Comparison of ENCODE assay signal across 18 cellular contexts in genomic region chr1:37036667-37037053, GRCh38. TPM values are rescaled to one million over a fixed set of nuclear protein-coding genes. Genes with fewer than 3 reads are reported as not detected.
A peak's percentile ranks its signal among the peaks of the same experiment; 100 is the strongest.
DNase-seq lines count a peak whose midpoint lies in the region; ATAC-seq and TF ChIP-seq lines count a peak whose summit lies in the region.
"Had no signal": no experiment of that assay in that cellular context is flagged by ENCODE, and none has a peak within 500 bp of the region (broad histone marks: within the 10 kb centered on the region; RNA-seq: fewer than 3 reads in every experiment).

No MANE protein-coding gene starts in this region.

- H3K4me1 ChIP-seq in HUES48 (ENCODE audit: control insufficient read depth, insufficient read depth, low read length) = peaks cover 68% of the 10 kb centered on the region
- H3K4me1 ChIP-seq: upper lobe of right lung had no signal

- 0 out of 2 replicates have a peak overlapping the region, but pooled peaks have one; percentile 7 for H3K4me3 ChIP-seq in HUES48 (ENCODE audit: low read depth, low read length)
- H3K4me3 ChIP-seq: upper lobe of right lung had no signal

- peaks cover 60% of the 10 kb centered on the region for H3K27me3 Mint-ChIP-seq in activated B cell treated with CpG ODN at 0.5 μM for 24 hours

- intact Hi-C loops in activated B cell treated with CpG ODN at 0.5 μM for 24 hours (cut with micrococcal nuclease) (loop anchor here (2.0 to 10.0 kb wide), 2 partner anchors 286 to 398 kb away; no protein-coding TSS in a partner anchor), left ventricle myocardium superior (cut with micrococcal nuclease) (no loop called here), posterior vena cava (cut with DNase I) (no loop called here)

- H3K4me1 Mint-ChIP-seq in activated B cell treated with CpG ODN at 0.5 μM for 24 hours = peaks cover 23% of the 10 kb centered on the region

- H3K9me3 Mint-ChIP-seq in activated B cell treated with CpG ODN at 0.5 μM for 24 hours = no peaks in the 10 kb centered on the region
- H3K9me3 Mint-ChIP-seq: activated CD4-positive, alpha-beta memory T cell treated with anti-CD3 and anti-CD28 coated beads for 36 hours; activated naive CD8-positive, alpha-beta T cell treated with anti-CD3 and anti-CD28 coated beads, Interleukin-2, amount 50 U/mL, for 24 hours; effector memory CD8-positive, alpha-beta T cell had no signal

- H3K9me3 ChIP-seq in HUES48 (ENCODE audit: control insufficient read depth, insufficient read depth, low read length) = no peaks in the 10 kb centered on the region
- H3K9me3 ChIP-seq: upper lobe of right lung had no signal

- ATAC-seq in activated B cell treated with CpG ODN at 0.5 μM for 24 hours (ENCODE audit: low read depth) (no peak), left ventricle myocardium superior (no peak)
- ATAC-seq: effector memory CD8-positive, alpha-beta T cell; upper lobe of right lung had no signal

- CTCF ChIA-PET in activated B cell treated with CpG ODN at 0.5 μM for 24 hours (lab: Charles Lee) = interaction anchor here (1.1 kb wide), 1 partner anchor 289 kb away, joined by 10 read pairs; no protein-coding TSS in a partner anchor

- POLR2A ChIA-PET in activated B cell treated with CpG ODN at 0.5 μM for 24 hours (lab: Charles Lee) = no interaction called here

- no peak for TF ChIP-seq CTCF in activated B cell treated with CpG ODN at 0.5 μM for 24 hours (IDR thresholded peaks at IDR 0.05)

- H3K4me3 Mint-ChIP-seq in activated B cell treated with CpG ODN at 0.5 μM for 24 hours = peak overlapping the region; percentile 70
- H3K4me3 Mint-ChIP-seq: activated CD4-positive, alpha-beta memory T cell treated with anti-CD3 and anti-CD28 coated beads for 36 hours; activated naive CD8-positive, alpha-beta T cell treated with anti-CD3 and anti-CD28 coated beads, Interleukin-2, amount 50 U/mL, for 24 hours; effector memory CD8-positive, alpha-beta T cell had no signal

- H3K27me3 ChIP-seq in HUES48 (ENCODE audit: control insufficient read depth, insufficient read depth, low read length) = peaks cover 81% of the 10 kb centered on the region

- no peak overlapping the region for H3K9ac ChIP-seq in HUES48 (ENCODE audit: low read depth, low read length)

- H3K36me3 ChIP-seq in HUES48 (ENCODE audit: control insufficient read depth, insufficient read depth, low read length) = no peaks in the 10 kb centered on the region
- H3K36me3 ChIP-seq: brain microvascular endothelial cell, upper lobe of right lung had no signal

- H3K36me3 Mint-ChIP-seq in activated B cell treated with CpG ODN at 0.5 μM for 24 hours (ENCODE audit: low read depth) = no peaks in the 10 kb centered on the region
- H3K36me3 Mint-ChIP-seq: activated CD4-positive, alpha-beta memory T cell treated with anti-CD3 and anti-CD28 coated beads for 36 hours had no signal

- no peak overlapping the region for H3K27ac ChIP-seq in HUES48 (ENCODE audit: low read depth, low read length)
- H3K27ac ChIP-seq: brain microvascular endothelial cell, upper lobe of right lung had no signal

- no peak overlapping the region for H3K27ac Mint-ChIP-seq in activated B cell treated with CpG ODN at 0.5 μM for 24 hours
- H3K27ac Mint-ChIP-seq: activated CD4-positive, alpha-beta memory T cell treated with anti-CD3 and anti-CD28 coated beads for 36 hours; activated naive CD8-positive, alpha-beta T cell treated with anti-CD3 and anti-CD28 coated beads, Interleukin-2, amount 50 U/mL, for 24 hours; effector memory CD8-positive, alpha-beta T cell had no signal

- DNase-seq in Daoy (ENCODE audit: low read depth) (peak; percentile 49), activated B cell treated with CpG ODN at 0.5 μM for 24 hours (no peak), left kidney (ENCODE audit: low read depth, low spot score) (peak; percentile 42), SW 1271 (lab: John Stamatoyannopoulos, UW) (no peak), left ventricle myocardium superior (no peak), posterior vena cava (ENCODE audit: low spot score) (no peak)
- DNase-seq: activated effector memory CD4-positive, alpha-beta T cell treated with anti-CD3 and anti-CD28 coated beads, Interleukin-2, amount 50 U/mL, for 16 hours; brain microvascular endothelial cell; effector memory CD8-positive, alpha-beta T cell; NCI-H1105; NCI-H2081 treated with DMSO at 0.1 percent for 48 hours; upper lobe of right lung had no signal

RNA-seq across cellular contexts. Expression of gene GRIK3, which starts 2.3 kb away (rescaled TPM):
- total RNA-seq in Daoy (2014; rRNA removed; shearing (Covaris generic)) = 0.17 TPM in 1 of 2 replicates, not detected in the other
- 0.35 and 0.37 TPM in 2 replicates for total RNA-seq in activated B cell treated with CpG ODN at 0.5 μM for 24 hours
- 0.62 TPM for total RNA-seq in left ventricle myocardium superior
- under 1 TPM; 0.23 to 0.33 TPM for total RNA-seq in posterior vena cava
- total RNA-seq: activated CD4-positive, alpha-beta memory T cell treated with anti-CD3 and anti-CD28 coated beads for 36 hours; HT-29; LHCN-M2; renal cortical epithelial cell; upper lobe of right lung had no signal

Comparison
In these comparisons a context has a peak if more than half of its experiments do, and no peak if none do; other contexts are left out.
1. DNase-seq: peak in Daoy (single experiment) and left kidney (single experiment); none in activated B cell treated with CpG ODN at 0.5 μM for 24 hours (single experiment), SW 1271 (0 of 2), left ventricle myocardium superior (single experiment) and posterior vena cava (single experiment).